ENCODE assay signal across 10 cellular contexts in genomic region chr2:236562434-236562833, GRCh38. TPM values are rescaled to one million over a fixed set of nuclear protein-coding genes. Genes with fewer than 3 reads are reported as not detected.
DNase-seq lines count a peak whose midpoint lies in the region; TF ChIP-seq lines count a peak whose summit lies in the region.
"Had no signal": no experiment of that assay in that cellular context is flagged by ENCODE, and none has a peak within 500 bp of the region (broad histone marks: within the 10 kb centered on the region; RNA-seq: fewer than 3 reads in every experiment).

No MANE protein-coding gene starts in this region.

- H3K9me3 ChIP-seq in adipocyte (ENCODE audit: control insufficient read depth, low read length): no peaks in the 10 kb centered on the region
- H3K9me3 ChIP-seq in transverse colon: no peaks in the 10 kb centered on the region

- 83 to 100% methylated on average over 2 to 5 of the region's 5 CpGs for WGBS in transverse colon (ENCODE audit: low coverage in 1 of 2), 2 donors

- H3K36me3 ChIP-seq in adipocyte (ENCODE audit: control insufficient read depth, insufficient read depth, low read length, severe bottlenecking) (no peaks in the 10 kb centered on the region), kidney epithelial cell (ENCODE audit: control insufficient read depth, insufficient read depth, low read length) (no peaks in the 10 kb centered on the region), transverse colon (no peaks in the 10 kb centered on the region)

- no peaks in the 10 kb centered on the region for H3K27me3 ChIP-seq in adipocyte (replicated peaks; ENCODE audit: control insufficient read depth, insufficient read depth, low read length)
- peaks cover 12% of the 10 kb centered on the region for H3K27me3 ChIP-seq in kidney epithelial cell (ENCODE audit: control insufficient read depth, insufficient read depth, low read length)
- H3K27me3 ChIP-seq in transverse colon: peaks cover 19% of the 10 kb centered on the region

- TF ChIP-seq CTCF in kidney epithelial cell (IDR thresholded peaks at IDR 0.05; ENCODE audit: insufficient read depth, low read length, poor library complexity, severe bottlenecking): peak; percentile 65
- peak in 4 of 5 experiments; percentile 30 to 40 (median 34) for TF ChIP-seq CTCF in transverse colon (IDR thresholded peaks at IDR 0.05)

- TF ChIP-seq POLR2A in transverse colon (IDR thresholded peaks at IDR 0.05): no peak

- in situ Hi-C loops in transverse colon (cut with MboI; ENCODE audit: low pct_ligation_motif_present in 1 of 4, low pct_unique_long_range_greater_than_20kb in 1 of 4, low sequenced_read_pairs in 3 of 4): loop anchor here in 1 of 4 donors (10.0 kb wide), 1 partner anchor 48 kb away; no protein-coding TSS in a partner anchor

- TF ChIP-seq EP300 in transverse colon (IDR thresholded peaks at IDR 0.05; ENCODE audit: low read depth): no peak

- intact Hi-C loops in transverse colon (cut with DNase I; ENCODE audit: low total_unique reads): no loop called here

- H3K27ac ChIP-seq in transverse colon: no peak overlapping the region

- H3K4me3 ChIP-seq in adipocyte (ENCODE audit: low read length): no peak overlapping the region
- H3K4me3 ChIP-seq in kidney epithelial cell (ENCODE audit: low read depth, low read length): no peak overlapping the region
- H3K4me3 ChIP-seq in transverse colon: no peak overlapping the region

- H3K9ac ChIP-seq in adipocyte (ENCODE audit: low read length): no peak overlapping the region

- DNase-seq in NCI-H82 (lab: John Stamatoyannopoulos, UW) (peak; percentile 23), NCI-H82 treated with DMSO at 0.1 percent for 48 hours (lab: John Stamatoyannopoulos, UW; ENCODE audit: unreplicated experiment) (no peak), adipocyte (ENCODE audit: low read depth) (peak; percentile 12), kidney epithelial cell (ENCODE audit: low read depth) (no peak), transverse colon (no peak), EL (no peak), SW480 (ENCODE audit: low spot score) (no peak)
- DNase-seq in NK-92 treated with Interleukin-12 subunit alpha and Interleukin-12 subunit beta, amount 100 ng/mL, for 24 hours (lab: John Stamatoyannopoulos, UW): no peak
- DNase-seq: activated CD4-positive, alpha-beta T cell treated with anti-CD3 and anti-CD28 coated beads for 4 hours; caudate nucleus had no signal

- H3K4me1 ChIP-seq in adipocyte (ENCODE audit: control insufficient read depth, insufficient read depth, low read length) (peaks cover 6% of the 10 kb centered on the region), transverse colon (peaks cover 0 to 7% (median 6%) of the 10 kb centered on the region in 4 donors)

RNA-seq across cellular contexts. Expression of gene ACKR3, which starts 7.2 kb away (rescaled TPM):
- total RNA-seq in kidney epithelial cell: 0.89 and 1.2 TPM in 2 replicates
- total RNA-seq in transverse colon: 10 to 100 TPM in 1 of 4 donors, 1 to 10 TPM in 3; 4.2 to 16.5 (median 7.7) TPM

Comparison
In these comparisons a context has a peak if more than half of its experiments do, and no peak if none do; other contexts are left out.
1. DNase-seq: peak in NCI-H82 (single experiment) and adipocyte (single experiment); none in NCI-H82 treated with DMSO at 0.1 percent for 48 hours (single experiment), kidney epithelial cell (single experiment), transverse colon (single experiment), EL (single experiment), SW480 (single experiment) and NK-92 treated with Interleukin-12 subunit alpha and Interleukin-12 subunit beta, amount 100 ng/mL, for 24 hours (single experiment).